ENCODE assay signal across 25 cellular contexts in genomic region chr4:138507527-138507926, GRCh38.
DNase-seq lines count a peak whose midpoint lies in the region; ATAC-seq and TF ChIP-seq lines count a peak whose summit lies in the region.
"Had no signal": no experiment of that assay in that cellular context is flagged by ENCODE, and none has a peak within 500 bp of the region (broad histone marks: within the 10 kb centered on the region; RNA-seq: fewer than 3 reads in every experiment).

No MANE protein-coding gene starts in this region.

- H3K36me3 ChIP-seq in adipocyte (ENCODE audit: control insufficient read depth, insufficient read depth, low read length, severe bottlenecking), result no peaks in the 10 kb centered on the region
- H3K36me3 ChIP-seq in osteoblast (ENCODE audit: insufficient read depth, low read length), result no peaks in the 10 kb centered on the region
- H3K36me3 ChIP-seq in thyroid gland, result no peaks in the 10 kb centered on the region
- no peaks in the 10 kb centered on the region for H3K36me3 ChIP-seq in CD8-positive, alpha-beta memory T cell (ENCODE audit: insufficient read depth, low read length)
- no peaks in the 10 kb centered on the region for H3K36me3 ChIP-seq in left lung
- H3K36me3 ChIP-seq: pancreas, upper lobe of left lung had no signal

- no peaks in the 10 kb centered on the region for H3K27me3 Mint-ChIP-seq in CD8-positive, alpha-beta memory T cell
- H3K27me3 Mint-ChIP-seq: activated CD4-positive, alpha-beta memory T cell treated with anti-CD3 and anti-CD28 coated beads, Interleukin-2, amount 10 ng/mL, durations not matched to agents 7 days and 5 days; CD4-positive, alpha-beta T cell had no signal

- intact Hi-C loops in thyroid gland (cut with DNase I), result no loop called here
- intact Hi-C loops in left lung (cut with DNase I), result no loop called here

- H3K27ac ChIP-seq in osteoblast (ENCODE audit: low read depth, low read length), result no peak overlapping the region
- H3K27ac ChIP-seq in thyroid gland, result no peak overlapping the region
- no peak overlapping the region for H3K27ac ChIP-seq in CD8-positive, alpha-beta memory T cell (ENCODE audit: low read depth, low read length)
- H3K27ac ChIP-seq in left lung, result no peak overlapping the region
- H3K27ac ChIP-seq: dorsolateral prefrontal cortex, pancreas, upper lobe of left lung had no signal

- peak overlapping the region; percentile 54 for H3K9ac ChIP-seq in adipocyte (ENCODE audit: low read length)

- no peak for TF ChIP-seq POLR2A in thyroid gland (IDR thresholded peaks at IDR 0.05)

- no peak overlapping the region for H3K4me3 Mint-ChIP-seq in CD8-positive, alpha-beta memory T cell
- H3K4me3 Mint-ChIP-seq: activated CD4-positive, alpha-beta memory T cell treated with anti-CD3 and anti-CD28 coated beads, Interleukin-2, amount 10 ng/mL, durations not matched to agents 7 days and 5 days; CD4-positive, alpha-beta T cell; naive thymus-derived CD8-positive, alpha-beta T cell had no signal

- 63 to 76% methylated on average over 2 of the region's 2 CpGs for WGBS in thyroid gland, 2 donors

- CTCF ChIA-PET in CD8-positive, alpha-beta memory T cell (lab: Charles Lee), result no interaction called here

- peaks cover 23% of the 10 kb centered on the region for H3K4me1 ChIP-seq in adipocyte (ENCODE audit: control insufficient read depth, insufficient read depth, low read length)
- H3K4me1 ChIP-seq in osteoblast (ENCODE audit: insufficient read depth, low read length), result peaks cover 4% of the 10 kb centered on the region
- no peaks in the 10 kb centered on the region for H3K4me1 ChIP-seq in thyroid gland
- H3K4me1 ChIP-seq in CD8-positive, alpha-beta memory T cell (ENCODE audit: insufficient read depth, low read length), result no peaks in the 10 kb centered on the region
- H3K4me1 ChIP-seq in left lung, result no peaks in the 10 kb centered on the region
- H3K4me1 ChIP-seq: pancreas, upper lobe of left lung had no signal

- no peak overlapping the region for H3K4me2 ChIP-seq in osteoblast (ENCODE audit: insufficient read depth, low read length)

- peak; percentile 81 for DNase-seq in AG10803 (ENCODE audit: low read depth)
- peak; percentile 77 for DNase-seq in adipocyte (ENCODE audit: low read depth)
- DNase-seq in fibroblast of peridontal ligament (ENCODE audit: extremely low read depth), result peak; percentile 56
- DNase-seq in osteoblast (ENCODE audit: insufficient read length, low spot score, missing footprints), result no peak
- no peak for DNase-seq in thyroid gland
- DNase-seq in CD8-positive, alpha-beta memory T cell, result no peak
- DNase-seq in left lung, result no peak
- DNase-seq: ACHN; activated CD4-positive, alpha-beta memory T cell treated with anti-CD3 and anti-CD28 coated beads, Interleukin-2, amount 10 ng/mL, durations not matched to agents 7 days and 5 days; activated gamma-delta T cell; activated T-cell treated with anti-CD3 and anti-CD28 coated beads for 4 hours; CD4-positive, alpha-beta T cell; DMS53; dorsolateral prefrontal cortex; glutamatergic neuron; Kasumi-1; naive thymus-derived CD8-positive, alpha-beta T cell; NCI-H1092; NCI-H1930; NCI-H2227 treated with DMSO at 0.1 percent for 48 hours; NCI-H748 treated with DMSO at 0.1 percent for 48 hours; pancreas; right cardiac atrium; upper lobe of left lung had no signal

- H3K9me3 Mint-ChIP-seq in CD8-positive, alpha-beta memory T cell, result peaks cover 5 to 14% (median 10%) of the 10 kb centered on the region in 5 donors

- H3K4me3 ChIP-seq in AG10803 (ENCODE audit: low read length) (no peak overlapping the region), adipocyte (ENCODE audit: low read length) (peak overlapping the region; percentile 36), osteoblast (ENCODE audit: insufficient read depth, low read length) (no peak overlapping the region), thyroid gland (replicated peaks in 1 of 3) (no peak overlapping the region), left lung (no peak overlapping the region)
- H3K4me3 ChIP-seq in CD8-positive, alpha-beta memory T cell (ENCODE audit: low read length), result no peak overlapping the region
- H3K4me3 ChIP-seq: dorsolateral prefrontal cortex, pancreas, upper lobe of left lung had no signal

- no peak overlapping the region for H3K27ac Mint-ChIP-seq in CD8-positive, alpha-beta memory T cell
- H3K27ac Mint-ChIP-seq: activated CD4-positive, alpha-beta memory T cell treated with anti-CD3 and anti-CD28 coated beads, Interleukin-2, amount 10 ng/mL, durations not matched to agents 7 days and 5 days; CD4-positive, alpha-beta T cell had no signal

- H3K4me1 Mint-ChIP-seq in CD8-positive, alpha-beta memory T cell, result no peaks in the 10 kb centered on the region
- H3K4me1 Mint-ChIP-seq: activated CD4-positive, alpha-beta memory T cell treated with anti-CD3 and anti-CD28 coated beads, Interleukin-2, amount 10 ng/mL, durations not matched to agents 7 days and 5 days; naive thymus-derived CD8-positive, alpha-beta T cell had no signal

- no peak for TF ChIP-seq CTCF in AG10803 (conservative IDR thresholded peaks at IDR 0.05; ENCODE audit: low read length)
- no peak for TF ChIP-seq CTCF in osteoblast (IDR thresholded peaks at IDR 0.05; ENCODE audit: extremely low read depth, low read depth, low read length)
- TF ChIP-seq CTCF in thyroid gland (IDR thresholded peaks at IDR 0.05), result no peak
- TF ChIP-seq CTCF in left lung (IDR thresholded peaks at IDR 0.05), result no peak

- H3K36me3 Mint-ChIP-seq in CD8-positive, alpha-beta memory T cell, result no peaks in the 10 kb centered on the region

- H3K9me3 ChIP-seq in adipocyte (ENCODE audit: control insufficient read depth, low read length) (peaks cover 8% of the 10 kb centered on the region), osteoblast (ENCODE audit: low read depth, low read length) (no peaks in the 10 kb centered on the region), thyroid gland (no peaks in the 10 kb centered on the region), left lung (peaks cover 0 to 12% of the 10 kb centered on the region in 2 donors)
- no peaks in the 10 kb centered on the region for H3K9me3 ChIP-seq in CD8-positive, alpha-beta memory T cell (ENCODE audit: low read length)
- H3K9me3 ChIP-seq: pancreas had no signal

- no peaks in the 10 kb centered on the region for H3K79me2 ChIP-seq in osteoblast (ENCODE audit: insufficient read depth, low read length)

- POLR2A ChIA-PET in CD8-positive, alpha-beta memory T cell (lab: Charles Lee), result no interaction called here

- peak overlapping the region; percentile 15 for H2AFZ ChIP-seq in osteoblast (ENCODE audit: low read length)

- ATAC-seq in GM18511 (IDR thresholded peaks at IDR 0.05; ENCODE audit: unreplicated experiment), result no peak
- ATAC-seq in left lung, result no peak
- ATAC-seq: naive thymus-derived CD8-positive, alpha-beta T cell; pancreas; right cardiac atrium had no signal

- no peaks in the 10 kb centered on the region for H3K27me3 ChIP-seq in adipocyte (replicated peaks; ENCODE audit: control insufficient read depth, insufficient read depth, low read length)
- no peaks in the 10 kb centered on the region for H3K27me3 ChIP-seq in osteoblast (ENCODE audit: insufficient read depth, low read length)
- H3K27me3 ChIP-seq in thyroid gland, result no peaks in the 10 kb centered on the region
- H3K27me3 ChIP-seq in CD8-positive, alpha-beta memory T cell (ENCODE audit: insufficient read depth, low read length, poor library complexity, severe bottlenecking), result no peaks in the 10 kb centered on the region
- H3K27me3 ChIP-seq in left lung, result no peaks in the 10 kb centered on the region
- H3K27me3 ChIP-seq: dorsolateral prefrontal cortex, pancreas, upper lobe of left lung had no signal

- no peaks in the 10 kb centered on the region for H4K20me1 ChIP-seq in osteoblast (ENCODE audit: insufficient read depth, low read length)

Comparison
In these comparisons a context has a peak if more than half of its experiments do, and no peak if none do; other contexts are left out.
1. DNase-seq: peak in AG10803 (single experiment), adipocyte (single experiment) and fibroblast of peridontal ligament (single experiment); none in osteoblast (single experiment), thyroid gland (0 of 2), CD8-positive, alpha-beta memory T cell (0 of 5) and left lung (0 of 2).